ENCODE assay signal across 24 cellular contexts in the genomic region with DNA sequence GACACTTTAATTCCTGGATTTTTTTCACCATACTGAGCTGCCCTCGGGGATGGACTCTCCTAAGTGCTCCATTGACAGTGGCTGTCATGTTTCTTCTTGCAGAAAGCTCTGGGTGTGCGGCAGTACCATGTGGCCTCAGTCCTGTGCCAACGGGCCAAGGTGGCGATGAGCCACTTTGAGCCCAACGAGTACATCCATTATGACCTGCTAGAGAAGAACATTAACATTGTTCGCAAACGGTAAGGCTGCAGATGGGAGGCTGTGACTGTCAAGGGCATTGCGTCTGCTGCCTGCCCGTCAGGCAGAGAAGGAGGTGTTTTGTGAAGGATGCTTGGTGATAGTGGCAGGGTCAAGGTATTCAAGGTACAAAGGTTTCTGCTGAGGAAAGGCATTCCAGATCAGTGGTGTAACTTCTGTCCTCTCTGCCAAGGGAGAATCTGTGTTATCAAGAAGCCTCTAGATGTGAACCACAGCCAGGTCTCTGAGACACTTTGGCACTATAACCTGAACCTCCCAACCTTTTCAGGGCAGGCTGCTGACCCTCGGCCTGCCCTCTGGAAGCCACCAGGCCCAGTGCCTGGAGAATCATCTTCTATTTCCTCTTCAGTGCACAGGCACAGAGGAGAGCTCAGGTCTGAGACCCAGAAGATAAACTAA. TPM values are rescaled to one million over a fixed set of nuclear protein-coding genes. Genes with fewer than 3 reads are reported as not detected.
DNase-seq lines count a peak whose midpoint lies in the region; ATAC-seq, FAIRE-seq and TF ChIP-seq lines count a peak whose summit lies in the region.
"Had no signal": no experiment of that assay in that cellular context is flagged by ENCODE, and none has a peak within 500 bp of the region (broad histone marks: within the 10 kb centered on the region; RNA-seq: fewer than 3 reads in every experiment).

No MANE protein-coding gene starts in this region.

- H3K9ac ChIP-seq in liver (ENCODE audit: low read depth in 1 of 2, low read length in 2 of 2) (no peak overlapping the region), HepG2 (ENCODE audit: insufficient read depth, low read depth, low read length) (no peak overlapping the region)

- H3K9me3 ChIP-seq in liver (ENCODE audit: control insufficient read depth in 4 of 4, low read length in 3 of 4): no peaks in the 10 kb centered on the region
- H3K9me3 ChIP-seq in HepG2 (ENCODE audit: low read length): no peaks in the 10 kb centered on the region
- no peaks in the 10 kb centered on the region for H3K9me3 ChIP-seq in heart right ventricle
- H3K9me3 ChIP-seq: lower lobe of right lung, vagina had no signal

- DNase-seq in HepG2 (ENCODE audit: low spot score): no peak
- no peak for DNase-seq in heart right ventricle
- DNase-seq in naive thymus-derived CD8-positive, alpha-beta T cell: peak in 1 of 10 donors; percentile 36
- no peak for DNase-seq in H7
- no peak for DNase-seq in superior temporal gyrus (ENCODE audit: extremely low spot score)
- DNase-seq: ACHN; activated CD4-positive, CD25-positive, alpha-beta regulatory T cell; activated naive CD8-positive, alpha-beta T cell treated with anti-CD3 and anti-CD28 coated beads, Interleukin-2, amount 50 U/mL, for 24 hours; HFFc6; lower lobe of right lung; MM.1S; naive B cell; NCI-H146; NCI-H2171; NCI-H774; PC-3; T-helper 2 cell had no signal

- TF ChIP-seq EP300 in HepG2 (IDR thresholded peaks at IDR 0.05; ENCODE audit: low read depth in 2 of 2, low read length in 2 of 2) (no peak), HepG2 (CRISPR knock-in tag; IDR thresholded peaks at IDR 0.05; ENCODE audit: borderline replicate concordance) (no peak)

- H3K36me3 ChIP-seq in liver (ENCODE audit: control insufficient read depth in 4 of 4, insufficient read depth in 3 of 4, low read depth in 1 of 4, low read length in 3 of 4): peaks cover 1 to 25% (median 19%) of the 10 kb centered on the region in 4 donors
- peaks cover 13 to 36% of the 10 kb centered on the region in 2 experiments for H3K36me3 ChIP-seq in HepG2 (replicated peaks in 1 of 2; ENCODE audit: control insufficient read depth in 1 of 2, insufficient read depth in 2 of 2, low read length in 2 of 2)
- peaks cover 0 to 72% (median 35%) of the 10 kb centered on the region in 9 donors for H3K36me3 ChIP-seq in heart right ventricle
- H3K36me3 ChIP-seq in H7 (replicated peaks; ENCODE audit: control insufficient read depth, insufficient read depth, low read length): peaks cover 8% of the 10 kb centered on the region

- peak overlapping the region in 6 of 10 donors; percentile 18 to 69 (median 42) for H3K27ac Mint-ChIP-seq in naive thymus-derived CD8-positive, alpha-beta T cell
- H3K27ac Mint-ChIP-seq: activated naive CD8-positive, alpha-beta T cell treated with anti-CD3 and anti-CD28 coated beads, Interleukin-2, amount 50 U/mL, for 24 hours had no signal

- H3K4me1 Mint-ChIP-seq in naive thymus-derived CD8-positive, alpha-beta T cell: peaks cover 0 to 7% (median 2%) of the 10 kb centered on the region in 4 donors
- H3K4me1 Mint-ChIP-seq: activated naive CD8-positive, alpha-beta T cell treated with anti-CD3 and anti-CD28 coated beads, Interleukin-2, amount 50 U/mL, for 24 hours had no signal

- no peak overlapping the region for H3K27ac ChIP-seq in liver (ENCODE audit: low read depth in 1 of 2, low read length in 2 of 2)
- H3K27ac ChIP-seq in HepG2 (ENCODE audit: extremely low read length, insufficient read depth, low read length): no peak overlapping the region
- H3K27ac ChIP-seq in heart right ventricle: peak overlapping the region in 6 of 10 donors; percentile 20 to 66 (median 32)
- H3K27ac ChIP-seq: lower lobe of right lung, vagina had no signal

- H3K9me3 Mint-ChIP-seq in naive thymus-derived CD8-positive, alpha-beta T cell: no peaks in the 10 kb centered on the region
- H3K9me3 Mint-ChIP-seq: activated naive CD8-positive, alpha-beta T cell treated with anti-CD3 and anti-CD28 coated beads, Interleukin-2, amount 50 U/mL, for 24 hours; activated T-helper 1 cell treated with anti-CD3 and anti-CD28 coated beads, Interleukin-12 subunit alpha, Interleukin-12 subunit beta, Interleukin-2, Interleukin-4 antibody, amounts not matched to agents 30 ng/mL and 10 ng/mL and 1 ng/mL, durations not matched to agents 14 hours and 24 hours and 36 hours; HFFc6; naive B cell had no signal

- H3K79me2 ChIP-seq in HepG2 (ENCODE audit: insufficient read depth, low read length): peaks cover 11% of the 10 kb centered on the region

- H4K20me1 ChIP-seq in HepG2 (ENCODE audit: insufficient read depth, low read length): no peaks in the 10 kb centered on the region

- ATAC-seq in HepG2: no peak
- peak in 3 of 8 donors; percentile 28 to 33 (median 32) for ATAC-seq in heart right ventricle
- no peak for ATAC-seq in naive thymus-derived CD8-positive, alpha-beta T cell
- no peak for ATAC-seq in GM18517 (IDR thresholded peaks at IDR 0.05; ENCODE audit: unreplicated experiment)
- no peak for ATAC-seq in HG02571 (IDR thresholded peaks at IDR 0.05; ENCODE audit: unreplicated experiment)
- ATAC-seq: activated naive CD8-positive, alpha-beta T cell treated with anti-CD3 and anti-CD28 coated beads, Interleukin-2, amount 50 U/mL, for 24 hours; GM12878; lower lobe of right lung; PC-3 had no signal

- no peak for TF ChIP-seq POLR2A in HepG2 (IDR thresholded peaks at IDR 0.05; ENCODE audit: insufficient read depth in 1 of 2, low read depth in 2 of 2, low read length in 2 of 2)

- POLR2A ChIA-PET in HepG2 (lab: Yijun Ruan, JAX): interaction anchor here (1.2 kb wide), 1 partner anchor 31 kb away, joined by 3 read pairs; a partner anchor contains a TSS
- POLR2A ChIA-PET in naive thymus-derived CD8-positive, alpha-beta T cell (lab: Charles Lee): interaction anchor here (0.7 kb wide), 1 partner anchor 14 kb away, joined by 3 read pairs; no protein-coding TSS in a partner anchor

- H3K36me3 Mint-ChIP-seq in naive thymus-derived CD8-positive, alpha-beta T cell: peaks cover 0 to 52% (median 2%) of the 10 kb centered on the region in 3 donors
- H3K36me3 Mint-ChIP-seq: naive B cell had no signal

- no peak overlapping the region for H3K4me3 Mint-ChIP-seq in naive thymus-derived CD8-positive, alpha-beta T cell
- H3K4me3 Mint-ChIP-seq: activated naive CD8-positive, alpha-beta T cell treated with anti-CD3 and anti-CD28 coated beads, Interleukin-2, amount 50 U/mL, for 24 hours; activated T-helper 1 cell treated with anti-CD3 and anti-CD28 coated beads, Interleukin-12 subunit alpha, Interleukin-12 subunit beta, Interleukin-2, Interleukin-4 antibody, amounts not matched to agents 30 ng/mL and 10 ng/mL and 1 ng/mL, durations not matched to agents 14 hours and 24 hours and 36 hours; HFFc6; naive B cell had no signal

- CTCF ChIA-PET in HepG2 (lab: Yijun Ruan, JAX; ENCODE audit: low intra/inter-chr PET ratio, low total read pairs): no interaction called here

- TF ChIP-seq CTCF in liver (IDR thresholded peaks at IDR 0.05; ENCODE audit: low read depth, low read length, missing input control) (no peak), HepG2 (CRISPR knock-in tag; IDR thresholded peaks at IDR 0.05) (no peak), heart right ventricle (IDR thresholded peaks at IDR 0.05) (no peak)

- H3K4me3 ChIP-seq in liver (ENCODE audit: low read depth in 1 of 3, low read length in 3 of 3) (no peak overlapping the region), HepG2 (replicated peaks in 1 of 3; ENCODE audit: insufficient read depth in 1 of 3, low read depth in 2 of 3, low read length in 3 of 3) (no peak overlapping the region), heart right ventricle (no peak overlapping the region), H7 (ENCODE audit: insufficient read depth, low read depth, low read length) (no peak overlapping the region)
- H3K4me3 ChIP-seq: GM12878, lower lobe of right lung, vagina had no signal

- in situ Hi-C loops in HepG2 (cut with HindIII; ENCODE audit: extremely low pct_ligation_motif_present, low pct_unique_long_range_greater_than_20kb): no loop called here

- H3K4me1 ChIP-seq in liver (ENCODE audit: control insufficient read depth in 4 of 4, insufficient read depth in 4 of 4, low read length in 3 of 4) (peaks cover 0 to 10% (median 1%) of the 10 kb centered on the region in 4 donors), HepG2 (ENCODE audit: insufficient read depth, low read length) (no peaks in the 10 kb centered on the region), heart right ventricle (peaks cover 12 to 89% (median 55%) of the 10 kb centered on the region in 9 donors)
- H3K4me1 ChIP-seq: lower lobe of right lung had no signal

- H3K4me2 ChIP-seq in HepG2 (ENCODE audit: low read depth, low read length): no peak overlapping the region

- BruUV-seq in HepG2 (replicated peaks; lab: Mats Ljungman, UMichigan): no TSS peak

- intact Hi-C loops in HepG2 (cut with micrococcal nuclease; ENCODE audit: unreplicated experiment) (no loop called here), heart right ventricle (cut with DNase I) (no loop called here)

- 72% methylated on average over 10 of the region's 10 CpGs for WGBS in liver
- 93% methylated on average over 10 of the region's 10 CpGs for WGBS in HepG2 (ENCODE audit: low lambda C conversion rate)
- 55 to 69% methylated on average over 10 of the region's 10 CpGs for WGBS in heart right ventricle, 2 donors

- TF ChIP-seq RAD21 in liver (IDR thresholded peaks at IDR 0.05) (no peak), HepG2 (CRISPR knock-in tag; IDR thresholded peaks at IDR 0.05) (no peak)

- no peaks in the 10 kb centered on the region for H3K27me3 Mint-ChIP-seq in naive thymus-derived CD8-positive, alpha-beta T cell
- H3K27me3 Mint-ChIP-seq: activated naive CD8-positive, alpha-beta T cell treated with anti-CD3 and anti-CD28 coated beads, Interleukin-2, amount 50 U/mL, for 24 hours; naive B cell had no signal

- FAIRE-seq in HepG2 (lab: Jason Lieb, UNC): no peak
- FAIRE-seq: frontal cortex, GM12878 had no signal

- H2AFZ ChIP-seq in HepG2 (ENCODE audit: low read length): no peak overlapping the region

- H3K27me3 ChIP-seq in liver (ENCODE audit: control insufficient read depth in 4 of 4, insufficient read depth in 4 of 4, low read length in 3 of 4) (no peaks in the 10 kb centered on the region), HepG2 (ENCODE audit: control insufficient read depth in 1 of 2, insufficient read depth in 2 of 2, low read length in 2 of 2) (no peaks in the 10 kb centered on the region), heart right ventricle (no peaks in the 10 kb centered on the region), H7 (ENCODE audit: control insufficient read depth, insufficient read depth, low read length) (no peaks in the 10 kb centered on the region)
- H3K27me3 ChIP-seq: vagina had no signal

RNA-seq across cellular contexts. Expression of a gene that starts 30.8 kb away (rescaled TPM):
- total RNA-seq in liver: 10 to 100 TPM; 62.8 to 75.1 TPM
- 10 to 100 TPM; 45.3 to 76.1 TPM for polyA plus RNA-seq in liver
- 39.3 and 45.6 TPM in 2 replicates for total RNA-seq in HepG2 (2016; rRNA removed; fragmentation: Illumina TruSeq; extraction: Trizol)
- total RNA-seq in HepG2 (2016; cell fraction: cytosol; rRNA removed; fragmentation: Illumina TruSeq; extraction: Trizol; ENCODE audit: low read depth): 34.7 and 46.3 TPM in 2 replicates
- total RNA-seq in HepG2 (2016; cell fraction: insoluble cytoplasmic fraction; rRNA removed; fragmentation: Illumina TruSeq; extraction: Trizol): 35.3 and 49.1 TPM in 2 replicates
- 68.4 and 83.2 TPM in 2 replicates for total RNA-seq in HepG2 (2016; cell fraction: membrane; rRNA removed; fragmentation: Illumina TruSeq; extraction: Trizol)
- 37.1 and 37.3 TPM in 2 replicates for total RNA-seq in HepG2 (2016; cell fraction: nucleus; rRNA removed; fragmentation: Illumina TruSeq; extraction: Trizol)
- polyA plus RNA-seq in HepG2 (2011; rRNA removed): 19.2 and 19.4 TPM in 2 replicates
- polyA plus RNA-seq in HepG2 (2011; cell fraction: cytosol; rRNA removed): 34.8 and 36.5 TPM in 2 replicates
- polyA plus RNA-seq in HepG2 (2011; cell fraction: nucleus; rRNA removed): 61.6 and 75.9 TPM in 2 replicates
- 57.9 and 62.9 TPM in 2 replicates for polyA plus RNA-seq in HepG2 (2012)
- 61.5 and 78.5 TPM in 2 replicates for polyA plus RNA-seq in HepG2 (2016; cell fraction: cytosol; fragmentation: Illumina TruSeq; extraction: Trizol; ENCODE audit: low read depth)
- 39.9 and 50.2 TPM in 2 replicates for polyA plus RNA-seq in HepG2 (2016; cell fraction: insoluble cytoplasmic fraction; fragmentation: Illumina TruSeq; extraction: Trizol; ENCODE audit: low read depth)
- 77.9 and 110 TPM in 2 replicates for polyA plus RNA-seq in HepG2 (2016; cell fraction: membrane; fragmentation: Illumina TruSeq; extraction: Trizol; ENCODE audit: low read depth)
- 51.9 and 54.4 TPM in 2 replicates for polyA plus RNA-seq in HepG2 (2016; cell fraction: nucleus; fragmentation: Illumina TruSeq; extraction: Trizol; ENCODE audit: insufficient read depth, low read depth)
- 18.9 and 35.9 TPM in 2 replicates for polyA minus RNA-seq in HepG2 (2011; rRNA and poly(A)+ RNA removed; ENCODE audit: low replicate concordance)
- polyA minus RNA-seq in HepG2 (2011; cell fraction: cytosol; rRNA and poly(A)+ RNA removed): 31.6 and 35.4 TPM in 2 replicates
- 29.2 and 32.8 TPM in 2 replicates for polyA minus RNA-seq in HepG2 (2011; cell fraction: nucleus; rRNA and poly(A)+ RNA removed)
- 1,000 to 10,000 TPM in 1 of 10 donors, 100 to 1,000 TPM in 9; 587 to 1,020 (median 900) TPM for total RNA-seq in heart right ventricle
- 100 to 1,000 TPM; 180 to 375 TPM for polyA plus RNA-seq in heart right ventricle
- total RNA-seq in naive thymus-derived CD8-positive, alpha-beta T cell: 10 to 100 TPM; 67.7 to 75.1 TPM
- 10 to 100 TPM; 64.2 to 91.9 (median 72.3) TPM for polyA plus RNA-seq in naive thymus-derived CD8-positive, alpha-beta T cell
- 101 and 103 TPM in 2 replicates for total RNA-seq in H7 (2014; rRNA removed; shearing (Covaris generic))

RNA-seq across cellular contexts. Expression of a gene that starts 31.3 kb away (rescaled TPM):
- total RNA-seq in liver: 10 to 100 TPM; 27.3 to 31.7 TPM
- 10 to 100 TPM; 15.8 to 19.1 TPM for polyA plus RNA-seq in liver
- total RNA-seq in HepG2 (2016; rRNA removed; fragmentation: Illumina TruSeq; extraction: Trizol): 105 and 154 TPM in 2 replicates
- total RNA-seq in HepG2 (2016; cell fraction: cytosol; rRNA removed; fragmentation: Illumina TruSeq; extraction: Trizol; ENCODE audit: low read depth): 34.8 TPM in 2 replicates
- total RNA-seq in HepG2 (2016; cell fraction: insoluble cytoplasmic fraction; rRNA removed; fragmentation: Illumina TruSeq; extraction: Trizol): 107 and 165 TPM in 2 replicates
- total RNA-seq in HepG2 (2016; cell fraction: membrane; rRNA removed; fragmentation: Illumina TruSeq; extraction: Trizol): 55.9 and 58.9 TPM in 2 replicates
- 38.4 and 43.4 TPM in 2 replicates for total RNA-seq in HepG2 (2016; cell fraction: nucleus; rRNA removed; fragmentation: Illumina TruSeq; extraction: Trizol)
- 50.7 and 56.6 TPM in 2 replicates for polyA plus RNA-seq in HepG2 (2011; rRNA removed)
- 43.0 and 50.6 TPM in 2 replicates for polyA plus RNA-seq in HepG2 (2011; cell fraction: cytosol; rRNA removed)
- 14.8 and 17.9 TPM in 2 replicates for polyA plus RNA-seq in HepG2 (2011; cell fraction: nucleus; rRNA removed)
- polyA plus RNA-seq in HepG2 (2012): 42.0 and 46.3 TPM in 2 replicates
- 22.7 and 24.1 TPM in 2 replicates for polyA plus RNA-seq in HepG2 (2016; cell fraction: cytosol; fragmentation: Illumina TruSeq; extraction: Trizol; ENCODE audit: low read depth)
- polyA plus RNA-seq in HepG2 (2016; cell fraction: insoluble cytoplasmic fraction; fragmentation: Illumina TruSeq; extraction: Trizol; ENCODE audit: low read depth): 141 and 153 TPM in 2 replicates
- 38.6 and 42.2 TPM in 2 replicates for polyA plus RNA-seq in HepG2 (2016; cell fraction: membrane; fragmentation: Illumina TruSeq; extraction: Trizol; ENCODE audit: low read depth)
- 44.4 and 50.2 TPM in 2 replicates for polyA plus RNA-seq in HepG2 (2016; cell fraction: nucleus; fragmentation: Illumina TruSeq; extraction: Trizol; ENCODE audit: insufficient read depth, low read depth)
- 22.2 and 41.1 TPM in 2 replicates for polyA minus RNA-seq in HepG2 (2011; rRNA and poly(A)+ RNA removed; ENCODE audit: low replicate concordance)
- polyA minus RNA-seq in HepG2 (2011; cell fraction: cytosol; rRNA and poly(A)+ RNA removed): 11.8 and 12.4 TPM in 2 replicates
- 14.3 and 15.1 TPM in 2 replicates for polyA minus RNA-seq in HepG2 (2011; cell fraction: nucleus; rRNA and poly(A)+ RNA removed)
- 10 to 100 TPM; 13.3 to 27.2 (median 20.2) TPM for total RNA-seq in heart right ventricle
- polyA plus RNA-seq in heart right ventricle: 10 to 100 TPM; 36.3 to 41.3 TPM
- total RNA-seq in naive thymus-derived CD8-positive, alpha-beta T cell: 10 to 100 TPM; 34.0 to 35.8 TPM
- polyA plus RNA-seq in naive thymus-derived CD8-positive, alpha-beta T cell: 10 to 100 TPM; 17.2 to 21.4 (median 17.9) TPM
- 111 and 115 TPM in 2 replicates for total RNA-seq in H7 (2014; rRNA removed; shearing (Covaris generic))

RNA-seq across cellular contexts. Expression of a gene that starts 44.5 kb away (rescaled TPM):
- total RNA-seq in liver (10 to 100 TPM; 11.7 to 21.9 TPM), HepG2 (2016; rRNA removed; fragmentation: Illumina TruSeq; extraction: Trizol) (28.6 and 30.3 TPM in 2 replicates), heart right ventricle (10 to 100 TPM; 13.3 to 25.8 (median 16.9) TPM)
- polyA plus RNA-seq in liver (10 to 100 TPM; 32.2 to 37.7 TPM), HepG2 (2011; rRNA removed) (10.3 and 11.2 TPM in 2 replicates), heart right ventricle (10 to 100 TPM; 24.4 to 34.9 TPM)
- 13.1 and 13.9 TPM in 2 replicates for total RNA-seq in HepG2 (2016; cell fraction: cytosol; rRNA removed; fragmentation: Illumina TruSeq; extraction: Trizol; ENCODE audit: low read depth)
- 27.8 and 29.2 TPM in 2 replicates for total RNA-seq in HepG2 (2016; cell fraction: insoluble cytoplasmic fraction; rRNA removed; fragmentation: Illumina TruSeq; extraction: Trizol)
- total RNA-seq in HepG2 (2016; cell fraction: membrane; rRNA removed; fragmentation: Illumina TruSeq; extraction: Trizol): 33.4 and 34.4 TPM in 2 replicates
- total RNA-seq in HepG2 (2016; cell fraction: nucleus; rRNA removed; fragmentation: Illumina TruSeq; extraction: Trizol): 20.8 and 24.8 TPM in 2 replicates
- 8.4 and 9.9 TPM in 2 replicates for polyA plus RNA-seq in HepG2 (2011; cell fraction: cytosol; rRNA removed)
- polyA plus RNA-seq in HepG2 (2011; cell fraction: nucleus; rRNA removed): 10.0 and 10.5 TPM in 2 replicates
- 8.6 and 11.1 TPM in 2 replicates for polyA plus RNA-seq in HepG2 (2012)
- polyA plus RNA-seq in HepG2 (2016; cell fraction: cytosol; fragmentation: Illumina TruSeq; extraction: Trizol; ENCODE audit: low read depth): 40.9 and 52.2 TPM in 2 replicates
- 37.9 and 45.4 TPM in 2 replicates for polyA plus RNA-seq in HepG2 (2016; cell fraction: insoluble cytoplasmic fraction; fragmentation: Illumina TruSeq; extraction: Trizol; ENCODE audit: low read depth)
- polyA plus RNA-seq in HepG2 (2016; cell fraction: membrane; fragmentation: Illumina TruSeq; extraction: Trizol; ENCODE audit: low read depth): 50.3 and 61.8 TPM in 2 replicates
- polyA plus RNA-seq in HepG2 (2016; cell fraction: nucleus; fragmentation: Illumina TruSeq; extraction: Trizol; ENCODE audit: insufficient read depth, low read depth): 38.0 and 40.7 TPM in 2 replicates
- 18.2 and 44.3 TPM in 2 replicates for polyA minus RNA-seq in HepG2 (2011; rRNA and poly(A)+ RNA removed; ENCODE audit: low replicate concordance)
- 3.3 and 3.9 TPM in 2 replicates for polyA minus RNA-seq in HepG2 (2011; cell fraction: cytosol; rRNA and poly(A)+ RNA removed)
- 16.3 and 17.3 TPM in 2 replicates for polyA minus RNA-seq in HepG2 (2011; cell fraction: nucleus; rRNA and poly(A)+ RNA removed)
- total RNA-seq in naive thymus-derived CD8-positive, alpha-beta T cell: 10 to 100 TPM; 50.5 to 54.6 TPM
- 10 to 100 TPM; 24.7 to 30.9 (median 27.6) TPM for polyA plus RNA-seq in naive thymus-derived CD8-positive, alpha-beta T cell
- 8.5 and 9.5 TPM in 2 replicates for total RNA-seq in H7 (2014; rRNA removed; shearing (Covaris generic))

RNA-seq across cellular contexts. Expression of a gene that starts 53.2 kb away (rescaled TPM):
- total RNA-seq in liver: 10 to 100 TPM; 11.6 to 17.1 TPM
- polyA plus RNA-seq in liver: 10 to 100 TPM in 1 of 2 donors, 1 to 10 TPM in 1; 9.8 to 12.9 TPM
- total RNA-seq in HepG2 (2016; rRNA removed; fragmentation: Illumina TruSeq; extraction: Trizol): 13.7 and 16.7 TPM in 2 replicates
- 2.7 and 2.9 TPM in 2 replicates for total RNA-seq in HepG2 (2016; cell fraction: cytosol; rRNA removed; fragmentation: Illumina TruSeq; extraction: Trizol; ENCODE audit: low read depth)
- total RNA-seq in HepG2 (2016; cell fraction: insoluble cytoplasmic fraction; rRNA removed; fragmentation: Illumina TruSeq; extraction: Trizol): 14.1 and 14.3 TPM in 2 replicates
- total RNA-seq in HepG2 (2016; cell fraction: membrane; rRNA removed; fragmentation: Illumina TruSeq; extraction: Trizol): 14.6 and 15.0 TPM in 2 replicates
- total RNA-seq in HepG2 (2016; cell fraction: nucleus; rRNA removed; fragmentation: Illumina TruSeq; extraction: Trizol): 14.9 and 16.2 TPM in 2 replicates
- 12.2 and 14.3 TPM in 2 replicates for polyA plus RNA-seq in HepG2 (2011; rRNA removed)
- polyA plus RNA-seq in HepG2 (2011; cell fraction: cytosol; rRNA removed): 9.6 and 10.9 TPM in 2 replicates
- 20.7 and 21.6 TPM in 2 replicates for polyA plus RNA-seq in HepG2 (2011; cell fraction: nucleus; rRNA removed)
- 12.6 and 16.8 TPM in 2 replicates for polyA plus RNA-seq in HepG2 (2012)
- polyA plus RNA-seq in HepG2 (2016; cell fraction: cytosol; fragmentation: Illumina TruSeq; extraction: Trizol; ENCODE audit: low read depth): 2.0 TPM in 2 replicates
- 19.1 and 21.8 TPM in 2 replicates for polyA plus RNA-seq in HepG2 (2016; cell fraction: insoluble cytoplasmic fraction; fragmentation: Illumina TruSeq; extraction: Trizol; ENCODE audit: low read depth)
- 8.7 and 9.6 TPM in 2 replicates for polyA plus RNA-seq in HepG2 (2016; cell fraction: membrane; fragmentation: Illumina TruSeq; extraction: Trizol; ENCODE audit: low read depth)
- polyA plus RNA-seq in HepG2 (2016; cell fraction: nucleus; fragmentation: Illumina TruSeq; extraction: Trizol; ENCODE audit: insufficient read depth, low read depth): 31.0 and 32.7 TPM in 2 replicates
- polyA minus RNA-seq in HepG2 (2011; rRNA and poly(A)+ RNA removed; ENCODE audit: low replicate concordance): 15.4 and 25.4 TPM in 2 replicates
- 14.9 TPM in 2 replicates for polyA minus RNA-seq in HepG2 (2011; cell fraction: cytosol; rRNA and poly(A)+ RNA removed)
- 8.5 and 10.2 TPM in 2 replicates for polyA minus RNA-seq in HepG2 (2011; cell fraction: nucleus; rRNA and poly(A)+ RNA removed)
- 10 to 100 TPM; 26.4 to 84.9 (median 47.9) TPM for total RNA-seq in heart right ventricle
- polyA plus RNA-seq in heart right ventricle: 10 to 100 TPM; 29.2 to 33.8 TPM
- 10 to 100 TPM; 26.2 to 26.4 TPM for total RNA-seq in naive thymus-derived CD8-positive, alpha-beta T cell
- 10 to 100 TPM in 1 of 3 donors, 1 to 10 TPM in 2; 8.7 to 12.1 (median 9.0) TPM for polyA plus RNA-seq in naive thymus-derived CD8-positive, alpha-beta T cell
- total RNA-seq in H7 (2014; rRNA removed; shearing (Covaris generic)): 31.7 and 33.1 TPM in 2 replicates

Comparison
In these comparisons a context has a peak if more than half of its experiments do, and no peak if none do; other contexts are left out.
1. H3K27ac ChIP-seq: peak in heart right ventricle (6 of 10); none in liver (0 of 2) and HepG2 (single experiment).